ENCODE assay signal across 12 cellular contexts in the genomic region with DNA sequence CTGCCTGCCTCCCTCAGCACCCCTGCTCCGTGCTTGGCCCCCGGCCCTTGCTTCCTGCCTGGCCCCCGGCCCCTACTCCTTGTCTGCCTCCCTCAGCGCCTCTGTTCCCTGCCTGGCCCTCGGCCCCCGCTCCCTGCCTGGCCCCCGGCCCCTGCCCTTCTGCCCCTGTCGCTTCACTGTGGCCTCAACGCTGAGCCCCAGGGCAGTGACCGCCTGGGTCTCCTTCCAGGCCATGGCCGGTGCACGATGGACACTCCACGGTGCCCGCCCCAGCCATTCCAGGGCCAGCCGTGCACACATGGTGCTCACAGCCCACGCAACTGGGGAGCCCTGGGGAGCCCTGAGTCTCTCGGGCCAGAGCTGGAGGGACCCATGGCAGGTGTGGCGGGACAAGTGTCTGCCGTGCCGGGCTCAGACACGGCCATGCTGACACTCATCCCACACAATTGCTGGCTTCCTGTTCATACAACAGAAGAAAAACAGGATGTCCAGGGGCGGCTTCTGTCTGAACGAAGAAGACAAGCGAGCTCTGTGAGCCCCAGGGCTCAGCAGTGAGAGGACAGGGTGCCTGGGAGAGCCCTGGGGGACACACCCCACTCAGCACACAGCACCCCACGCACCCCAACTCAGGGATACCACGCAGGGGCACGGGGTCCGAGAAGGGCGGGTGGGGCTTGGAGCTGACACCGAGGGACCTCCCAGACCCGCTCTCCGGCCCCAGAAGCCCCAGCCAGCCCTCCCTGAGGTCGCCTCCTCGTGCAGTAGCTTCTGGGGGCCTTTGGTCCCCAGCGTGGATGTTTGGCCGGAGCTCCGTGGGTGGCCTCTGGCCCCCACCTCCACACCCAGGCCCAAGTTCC. TPM values are rescaled to one million over a fixed set of nuclear protein-coding genes. Genes with fewer than 3 reads are reported as not detected.
DNase-seq lines count a peak whose midpoint lies in the region; ATAC-seq lines count a peak whose summit lies in the region.
"Had no signal": no experiment of that assay in that cellular context is flagged by ENCODE, and none has a peak within 500 bp of the region (broad histone marks: within the 10 kb centered on the region; RNA-seq: fewer than 3 reads in every experiment).

No MANE protein-coding gene starts in this region.

- H3K9me3 ChIP-seq in esophagus (ENCODE audit: control insufficient read depth in 2 of 2, insufficient read depth in 1 of 2, low read depth in 1 of 2, low read length in 1 of 2) = no peaks in the 10 kb centered on the region

- H3K27me3 ChIP-seq in esophagus (ENCODE audit: control insufficient read depth in 1 of 2, insufficient read depth in 2 of 2, low read length in 2 of 2) = no peaks in the 10 kb centered on the region

- peak overlapping the region; percentile 31 to 39 for H3K27ac ChIP-seq in esophagus (ENCODE audit: low read depth in 2 of 2, low read length in 1 of 2)
- H3K27ac ChIP-seq: epithelial cell of prostate had no signal

- H3K36me3 ChIP-seq in esophagus (ENCODE audit: control insufficient read depth in 2 of 2, insufficient read depth in 2 of 2, low read length in 1 of 2) = peaks cover 0 to 7% of the 10 kb centered on the region in 2 donors

- 71 to 77% methylated on average over 37 of the region's 37 CpGs for WGBS in esophagus, 2 donors

- H3K4me1 ChIP-seq in esophagus (ENCODE audit: control insufficient read depth in 2 of 2, insufficient read depth in 2 of 2, low read length in 1 of 2) = no peaks in the 10 kb centered on the region

- ATAC-seq in GM18870 (IDR thresholded peaks at IDR 0.05; ENCODE audit: unreplicated experiment) = no peak
- ATAC-seq: left colon had no signal

- DNase-seq in NAMALWA (ENCODE audit: low spot score) (peak; percentile 35), activated T-cell treated with anti-CD3 and anti-CD28 coated beads for 24 hours (ENCODE audit: low read depth) (peak; percentile 16), globus pallidus (ENCODE audit: low spot score) (no peak), DMS79 (lab: John Stamatoyannopoulos, UW) (no peak), NCI-H146 treated with DMSO at 0.1 percent for 48 hours (lab: John Stamatoyannopoulos, UW; ENCODE audit: unreplicated experiment) (no peak)
- DNase-seq in stimulated activated CD4-positive, alpha-beta T cell treated with anti-CD3 and anti-CD28 coated beads, Interleukin-1b, Interleukin-23, amount 100 ng/mL, for 4 hours (ENCODE audit: low read depth in 2 of 2) = peak; percentile 13 to 31
- DNase-seq: DMS79 treated with DMSO at 0.1 percent for 48 hours, left colon, trophoblast cell had no signal

- no peak overlapping the region for H3K4me3 ChIP-seq in esophagus (ENCODE audit: low read depth in 1 of 2, low read length in 2 of 2)

RNA-seq across cellular contexts. Expression of a gene that starts 35.7 kb away (rescaled TPM):
- 10 to 100 TPM in 1 of 2 donors, 1 to 10 TPM in 1; 9.7 to 20.8 TPM for polyA plus RNA-seq in esophagus

RNA-seq across cellular contexts. Expression of a gene that starts 35.9 kb away (rescaled TPM):
- polyA plus RNA-seq in esophagus = 10 to 100 TPM in 1 of 2 donors, 1 to 10 TPM in 1; 6.5 to 14.3 TPM

RNA-seq across cellular contexts. Expression of a gene that starts 53.9 kb away (rescaled TPM):
- under 1 TPM; 0.04 to 0.05 TPM for polyA plus RNA-seq in esophagus

Comparison
In these comparisons a context has a peak if more than half of its experiments do, and no peak if none do; other contexts are left out.
1. DNase-seq: peak in NAMALWA (single experiment), activated T-cell treated with anti-CD3 and anti-CD28 coated beads for 24 hours (single experiment) and stimulated activated CD4-positive, alpha-beta T cell treated with anti-CD3 and anti-CD28 coated beads, Interleukin-1b, Interleukin-23, amount 100 ng/mL, for 4 hours (2 of 2); none in globus pallidus (single experiment), DMS79 (single experiment) and NCI-H146 treated with DMSO at 0.1 percent for 48 hours (single experiment).